In the genomic region with DNA sequence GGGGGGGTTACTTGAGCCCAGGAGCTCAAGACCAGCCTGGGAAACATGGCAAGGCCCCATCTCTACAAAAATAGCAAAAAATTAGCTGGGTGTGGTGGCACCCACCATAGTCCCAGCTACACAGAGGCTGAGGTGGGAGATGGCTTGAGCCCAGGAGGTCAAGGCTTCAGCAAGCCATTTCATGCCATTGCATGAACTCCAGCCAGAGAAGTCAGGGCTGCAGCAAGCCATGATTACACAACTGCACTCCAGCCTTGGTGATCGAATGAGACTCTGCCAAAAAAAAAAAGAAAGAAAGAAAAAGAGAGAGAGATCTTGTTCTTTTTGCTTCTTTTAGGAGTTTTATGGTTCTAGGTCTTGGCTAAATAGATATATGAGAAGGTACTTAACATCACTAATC, we compare ENCODE assay signal across 26 cellular contexts.
"Had no signal": no experiment of that assay in that cellular context is flagged by ENCODE, and none has a peak within 500 bp of the region (broad histone marks: within the 10 kb centered on the region; RNA-seq: fewer than 3 reads in every experiment).

No MANE protein-coding gene starts in this region.

- H3K4me3 ChIP-seq: colonic mucosa, left ventricle myocardium inferior, lung, mucosa of descending colon, prostate gland, right atrium auricular region, skin epidermis, spleen, transverse colon, upper lobe of right lung, uterus had no signal

- H3K36me3 Mint-ChIP-seq: memory B cell; naive B cell; natural killer cell treated with Interleukin-12 subunit alpha and Interleukin-12 subunit beta and Interleukin-15 and Interleukin-18, amount 100 ng/mL, for 72 hours; stimulated activated memory B cell treated with anti-CD40 and anti-IgM and Interleukin-4, amounts not matched to agents 10 μg/mL and 1 μg/mL and 100 μg/mL, for 72 hours had no signal

- H3K4me1 ChIP-seq: colonic mucosa, left ventricle myocardium inferior, right atrium auricular region, spleen, transverse colon, upper lobe of right lung, uterus had no signal

- H3K4me1 Mint-ChIP-seq: central memory CD8-positive, alpha-beta T cell; memory B cell; naive B cell; stimulated activated memory B cell treated with anti-CD40 and anti-IgM and Interleukin-4, amounts not matched to agents 10 μg/mL and 1 μg/mL and 100 μg/mL, for 72 hours had no signal

- H3K27me3 Mint-ChIP-seq: central memory CD8-positive, alpha-beta T cell; dendritic cell treated with granulocyte-macrophage colony-stimulating factor and Interleukin-4, amounts not matched to agents 40 ng/mL and 50 ng/mL, for 4 days; natural killer cell treated with Interleukin-12 subunit alpha and Interleukin-12 subunit beta and Interleukin-15 and Interleukin-18, amount 100 ng/mL, for 72 hours; stimulated activated memory B cell treated with anti-CD40 and anti-IgM and Interleukin-4, amounts not matched to agents 10 μg/mL and 1 μg/mL and 100 μg/mL, for 72 hours had no signal

- DNase-seq: colonic mucosa; effector CD8-positive, alpha-beta T cell; endodermal cell; kidney; left ventricle myocardium inferior; mucosa of descending colon; naive B cell; spleen; stimulated activated CD4-positive, alpha-beta T cell treated with anti-CD3 and anti-CD28 coated beads, Interleukin-4, amount 100 ng/mL, for 4 hours; stimulated activated naive CD8-positive, alpha-beta T cell treated with anti-CD3 and anti-CD28 coated beads, Interleukin-15, Interleukin-2, amounts not matched to agents 100 U/mL and 50 U/mL, for 24 hours; substantia nigra; transverse colon; upper lobe of right lung; uterus had no signal

- H3K27me3 ChIP-seq: colonic mucosa, right atrium auricular region, spleen, transverse colon, upper lobe of right lung, uterus had no signal

- ATAC-seq: esophagus mucosa; mucosa of descending colon; natural killer cell treated with Interleukin-12 subunit alpha and Interleukin-12 subunit beta and Interleukin-15 and Interleukin-18, amount 100 ng/mL, for 72 hours; stimulated activated memory B cell treated with anti-CD40 and anti-IgM and Interleukin-4, amounts not matched to agents 10 μg/mL and 1 μg/mL and 100 μg/mL, for 72 hours; stimulated activated naive CD8-positive, alpha-beta T cell treated with anti-CD3 and anti-CD28 coated beads, Interleukin-15, Interleukin-2, amounts not matched to agents 100 U/mL and 50 U/mL, for 24 hours; upper lobe of right lung had no signal

- H3K4me3 Mint-ChIP-seq: central memory CD8-positive, alpha-beta T cell; dendritic cell treated with granulocyte-macrophage colony-stimulating factor and Interleukin-4, amounts not matched to agents 40 ng/mL and 50 ng/mL, for 4 days; endodermal cell; memory B cell; naive B cell; natural killer cell treated with Interleukin-12 subunit alpha and Interleukin-12 subunit beta and Interleukin-15 and Interleukin-18, amount 100 ng/mL, for 72 hours; neural crest cell; stimulated activated memory B cell treated with anti-CD40 and anti-IgM and Interleukin-4, amounts not matched to agents 10 μg/mL and 1 μg/mL and 100 μg/mL, for 72 hours had no signal

- H3K9me3 ChIP-seq: colonic mucosa, left ventricle myocardium inferior, mucosa of descending colon, prostate gland, right atrium auricular region, spleen, transverse colon, upper lobe of right lung, uterus had no signal

- H3K36me3 ChIP-seq: colonic mucosa, left ventricle myocardium inferior, prostate gland, right atrium auricular region, spleen, transverse colon, upper lobe of right lung, uterus had no signal

- H3K9me3 Mint-ChIP-seq: dendritic cell treated with granulocyte-macrophage colony-stimulating factor and Interleukin-4, amounts not matched to agents 40 ng/mL and 50 ng/mL, for 4 days; endodermal cell; memory B cell; neural crest cell; stimulated activated memory B cell treated with anti-CD40 and anti-IgM and Interleukin-4, amounts not matched to agents 10 μg/mL and 1 μg/mL and 100 μg/mL, for 72 hours had no signal

- H3K27ac ChIP-seq: colonic mucosa, epithelial cell of prostate, left ventricle myocardium inferior, prostate gland, right atrium auricular region, skin epidermis, spleen, transverse colon, upper lobe of right lung, uterus had no signal
